Comparison of ENCODE assay signal across 1 cellular context in the genomic region with DNA sequence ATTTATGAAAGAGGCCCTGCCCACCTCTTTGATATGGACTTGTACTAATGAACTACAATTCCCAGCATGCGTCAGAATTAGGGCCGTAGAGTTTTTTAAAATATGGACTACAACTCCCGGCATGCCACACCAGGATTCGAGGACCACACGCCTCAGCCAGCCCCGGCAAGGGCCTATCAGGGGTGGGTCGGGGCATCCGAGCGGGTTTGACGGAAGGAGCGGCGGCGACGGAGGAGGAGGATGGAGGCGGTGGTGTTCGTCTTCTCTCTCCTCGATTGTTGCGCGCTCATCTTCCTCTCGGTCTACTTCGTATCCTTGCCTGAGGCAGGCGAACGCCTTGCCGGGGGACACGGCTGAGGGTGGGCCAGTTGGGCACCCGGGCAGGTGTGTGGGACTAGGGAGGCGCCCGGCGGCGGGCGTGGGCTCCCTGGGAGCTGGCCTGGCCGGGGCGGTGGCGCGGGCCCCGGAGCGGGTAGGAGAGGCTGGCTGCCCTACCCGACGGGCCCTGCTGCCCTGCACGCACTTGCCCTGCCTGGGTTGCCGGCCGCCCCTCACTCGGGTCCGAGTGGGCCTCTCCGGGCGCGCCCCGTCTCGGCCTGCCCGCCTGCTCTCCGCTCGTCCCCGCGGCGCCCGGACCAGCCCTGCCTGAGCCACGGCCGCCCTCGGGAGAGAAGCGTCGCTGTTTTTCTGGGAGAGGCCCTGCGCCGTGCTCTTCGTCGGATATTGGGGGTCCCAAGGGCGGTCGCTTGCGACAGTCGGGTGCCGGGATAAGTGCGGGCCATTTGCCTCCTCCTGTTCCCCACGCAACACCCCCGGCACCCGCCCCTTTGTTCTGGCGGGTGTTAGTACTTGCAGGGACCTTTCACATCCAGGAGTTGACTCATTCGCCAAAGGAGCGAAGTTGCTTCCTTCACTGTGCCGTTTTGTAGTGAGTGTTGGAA.
TF ChIP-seq lines count a peak whose summit lies in the region.

A gene (plus strand): TSS at position 195 of the 941 bp plus-strand sequence. CDS start 46 bp downstream, at position 241.

TF ChIP-seq in HepG2, 621 proteins besides CTCF, POLR2A, EP300 and RAD21 (continued from another document and continues in another):
- peak; percentile 11; the same call in 1 of the 2 replicates for TF ChIP-seq BRD4 (CRISPR knock-in tag; IDR thresholded peaks at IDR 0.05)
- no peak for TF ChIP-seq ZNF326 (CRISPR knock-in tag; IDR thresholded peaks at IDR 0.05; ENCODE audit: borderline replicate concordance)
- no peak; the same call in 1 of the 2 replicates for TF ChIP-seq TMF1 (CRISPR knock-in tag; IDR thresholded peaks at IDR 0.05; ENCODE audit: low read depth)
- TF ChIP-seq TEAD2 (CRISPR knock-in tag; IDR thresholded peaks at IDR 0.05): no peak
- no peak; the same call in 1 of the 2 replicates for TF ChIP-seq FOXA3 (CRISPR knock-in tag; IDR thresholded peaks at IDR 0.05)
- TF ChIP-seq POLR2AphosphoS5 (IDR thresholded peaks at IDR 0.05; ENCODE audit: low read depth, low read length): peak; percentile 83
- TF ChIP-seq, protein P1, sequence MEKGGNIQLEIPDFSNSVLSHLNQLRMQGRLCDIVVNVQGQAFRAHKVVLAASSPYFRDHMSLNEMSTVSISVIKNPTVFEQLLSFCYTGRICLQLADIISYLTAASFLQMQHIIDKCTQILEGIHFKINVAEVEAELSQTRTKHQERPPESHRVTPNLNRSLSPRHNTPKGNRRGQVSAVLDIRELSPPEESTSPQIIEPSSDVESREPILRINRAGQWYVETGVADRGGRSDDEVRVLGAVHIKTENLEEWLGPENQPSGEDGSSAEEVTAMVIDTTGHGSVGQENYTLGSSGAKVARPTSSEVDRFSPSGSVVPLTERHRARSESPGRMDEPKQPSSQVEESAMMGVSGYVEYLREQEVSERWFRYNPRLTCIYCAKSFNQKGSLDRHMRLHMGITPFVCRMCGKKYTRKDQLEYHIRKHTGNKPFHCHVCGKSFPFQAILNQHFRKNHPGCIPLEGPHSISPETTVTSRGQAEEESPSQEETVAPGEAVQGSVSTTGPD (CRISPR knock-in tag; IDR thresholded peaks at IDR 0.05): no peak
- TF ChIP-seq MTA3 (CRISPR knock-in tag; IDR thresholded peaks at IDR 0.05): no peak
- TF ChIP-seq ZNF660 (CRISPR knock-in tag; IDR thresholded peaks at IDR 0.05; ENCODE audit: borderline replicate concordance, low read depth): no peak
- no peak for TF ChIP-seq SATB2 (CRISPR knock-in tag; IDR thresholded peaks at IDR 0.05)
- no peak for TF ChIP-seq HNRNPH1 (optimal IDR thresholded peaks at IDR 0.05; ENCODE audit: low read depth, low read length)
- no peak for TF ChIP-seq RXRA (CRISPR knock-in tag; IDR thresholded peaks at IDR 0.05)
- no peak for TF ChIP-seq MEF2D (CRISPR knock-in tag; IDR thresholded peaks at IDR 0.05)
- TF ChIP-seq MED1 (CRISPR knock-in tag; IDR thresholded peaks at IDR 0.05): peak; percentile 21; the same call in 1 of the 2 replicates
- TF ChIP-seq SOX6 (IDR thresholded peaks at IDR 0.05): no peak
- peak; percentile 40; the same call in 1 of the 2 replicates for TF ChIP-seq SOX6 (CRISPR knock-in tag; IDR thresholded peaks at IDR 0.05)
- TF ChIP-seq ELF4 (CRISPR knock-in tag; IDR thresholded peaks at IDR 0.05; ENCODE audit: borderline replicate concordance): no peak
- TF ChIP-seq, protein P2, sequence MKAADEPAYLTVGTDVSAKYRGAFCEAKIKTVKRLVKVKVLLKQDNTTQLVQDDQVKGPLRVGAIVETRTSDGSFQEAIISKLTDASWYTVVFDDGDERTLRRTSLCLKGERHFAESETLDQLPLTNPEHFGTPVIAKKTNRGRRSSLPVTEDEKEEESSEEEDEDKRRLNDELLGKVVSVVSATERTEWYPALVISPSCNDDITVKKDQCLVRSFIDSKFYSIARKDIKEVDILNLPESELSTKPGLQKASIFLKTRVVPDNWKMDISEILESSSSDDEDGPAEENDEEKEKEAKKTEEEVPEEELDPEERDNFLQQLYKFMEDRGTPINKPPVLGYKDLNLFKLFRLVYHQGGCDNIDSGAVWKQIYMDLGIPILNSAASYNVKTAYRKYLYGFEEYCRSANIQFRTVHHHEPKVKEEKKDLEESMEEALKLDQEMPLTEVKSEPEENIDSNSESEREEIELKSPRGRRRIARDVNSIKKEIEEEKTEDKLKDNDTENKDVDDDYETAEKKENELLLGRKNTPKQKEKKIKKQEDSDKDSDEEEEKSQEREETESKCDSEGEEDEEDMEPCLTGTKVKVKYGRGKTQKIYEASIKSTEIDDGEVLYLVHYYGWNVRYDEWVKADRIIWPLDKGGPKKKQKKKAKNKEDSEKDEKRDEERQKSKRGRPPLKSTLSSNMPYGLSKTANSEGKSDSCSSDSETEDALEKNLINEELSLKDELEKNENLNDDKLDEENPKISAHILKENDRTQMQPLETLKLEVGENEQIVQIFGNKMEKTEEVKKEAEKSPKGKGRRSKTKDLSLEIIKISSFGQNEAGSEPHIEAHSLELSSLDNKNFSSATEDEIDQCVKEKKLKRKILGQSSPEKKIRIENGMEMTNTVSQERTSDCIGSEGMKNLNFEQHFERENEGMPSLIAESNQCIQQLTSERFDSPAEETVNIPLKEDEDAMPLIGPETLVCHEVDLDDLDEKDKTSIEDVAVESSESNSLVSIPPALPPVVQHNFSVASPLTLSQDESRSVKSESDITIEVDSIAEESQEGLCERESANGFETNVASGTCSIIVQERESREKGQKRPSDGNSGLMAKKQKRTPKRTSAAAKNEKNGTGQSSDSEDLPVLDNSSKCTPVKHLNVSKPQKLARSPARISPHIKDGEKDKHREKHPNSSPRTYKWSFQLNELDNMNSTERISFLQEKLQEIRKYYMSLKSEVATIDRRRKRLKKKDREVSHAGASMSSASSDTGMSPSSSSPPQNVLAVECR (CRISPR knock-in tag; IDR thresholded peaks at IDR 0.05; ENCODE audit: borderline replicate concordance): peak; percentile 92
- peak; percentile 68; the same call in 1 of the 2 replicates for TF ChIP-seq GATA4 (IDR thresholded peaks at IDR 0.05; ENCODE audit: borderline replicate concordance, low read depth)
- TF ChIP-seq REXO4 (CRISPR knock-in tag; IDR thresholded peaks at IDR 0.05; ENCODE audit: borderline replicate concordance): no peak
- TF ChIP-seq NR3C1 (CRISPR knock-in tag; IDR thresholded peaks at IDR 0.05): no peak
- no peak for TF ChIP-seq SMC3 (IDR thresholded peaks at IDR 0.05; ENCODE audit: low read length)
- TF ChIP-seq ZNF678 (CRISPR knock-in tag; IDR thresholded peaks at IDR 0.05): 0 out of 2 replicates have a peak, but pooled peaks have one; percentile 35
- TF ChIP-seq, protein P3, sequence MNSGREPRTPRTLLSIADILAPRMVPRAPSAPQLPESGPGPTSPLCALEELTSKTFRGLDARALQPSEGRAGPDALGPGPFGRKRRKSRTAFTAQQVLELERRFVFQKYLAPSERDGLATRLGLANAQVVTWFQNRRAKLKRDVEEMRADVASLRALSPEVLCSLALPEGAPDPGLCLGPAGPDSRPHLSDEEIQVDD (CRISPR knock-in tag; IDR thresholded peaks at IDR 0.05; ENCODE audit: borderline replicate concordance): no peak
- TF ChIP-seq, protein P4, sequence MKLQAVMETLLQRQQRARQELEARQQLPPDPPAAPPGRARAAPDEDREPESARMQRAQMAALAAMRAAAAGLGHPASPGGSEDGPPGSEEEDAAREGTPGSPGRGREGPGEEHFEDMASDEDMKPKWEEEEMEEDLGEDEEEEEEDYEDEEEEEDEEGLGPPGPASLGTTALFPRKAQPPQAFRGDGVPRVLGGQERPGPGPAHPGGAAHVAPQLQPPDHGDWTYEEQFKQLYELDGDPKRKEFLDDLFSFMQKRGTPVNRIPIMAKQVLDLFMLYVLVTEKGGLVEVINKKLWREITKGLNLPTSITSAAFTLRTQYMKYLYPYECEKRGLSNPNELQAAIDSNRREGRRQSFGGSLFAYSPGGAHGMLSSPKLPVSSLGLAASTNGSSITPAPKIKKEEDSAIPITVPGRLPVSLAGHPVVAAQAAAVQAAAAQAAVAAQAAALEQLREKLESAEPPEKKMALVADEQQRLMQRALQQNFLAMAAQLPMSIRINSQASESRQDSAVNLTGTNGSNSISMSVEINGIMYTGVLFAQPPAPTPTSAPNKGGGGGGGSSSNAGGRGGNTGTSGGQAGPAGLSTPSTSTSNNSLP (IDR thresholded peaks at IDR 0.05; ENCODE audit: low read depth, low read length): peak; percentile 55; the same call in 1 of the 2 replicates
- TF ChIP-seq HOXD1 (CRISPR knock-in tag; IDR thresholded peaks at IDR 0.05): no peak; the same call in 1 of the 2 replicates
- TF ChIP-seq ZFY (CRISPR knock-in tag; IDR thresholded peaks at IDR 0.05): peak; percentile 95
- no peak for TF ChIP-seq RARA (CRISPR knock-in tag; IDR thresholded peaks at IDR 0.05)
- no peak for TF ChIP-seq MAFG (CRISPR knock-in tag; IDR thresholded peaks at IDR 0.05)
- no peak for TF ChIP-seq NR2F6 (IDR thresholded peaks at IDR 0.05)
- TF ChIP-seq NR2F6 (CRISPR knock-in tag; IDR thresholded peaks at IDR 0.05): no peak
- no peak; the same call in 1 of the 2 replicates for TF ChIP-seq TARDBP (CRISPR knock-in tag; IDR thresholded peaks at IDR 0.05)
- no peak for TF ChIP-seq ZBTB1 (CRISPR knock-in tag; IDR thresholded peaks at IDR 0.05; ENCODE audit: borderline replicate concordance)
- TF ChIP-seq, protein P5, sequence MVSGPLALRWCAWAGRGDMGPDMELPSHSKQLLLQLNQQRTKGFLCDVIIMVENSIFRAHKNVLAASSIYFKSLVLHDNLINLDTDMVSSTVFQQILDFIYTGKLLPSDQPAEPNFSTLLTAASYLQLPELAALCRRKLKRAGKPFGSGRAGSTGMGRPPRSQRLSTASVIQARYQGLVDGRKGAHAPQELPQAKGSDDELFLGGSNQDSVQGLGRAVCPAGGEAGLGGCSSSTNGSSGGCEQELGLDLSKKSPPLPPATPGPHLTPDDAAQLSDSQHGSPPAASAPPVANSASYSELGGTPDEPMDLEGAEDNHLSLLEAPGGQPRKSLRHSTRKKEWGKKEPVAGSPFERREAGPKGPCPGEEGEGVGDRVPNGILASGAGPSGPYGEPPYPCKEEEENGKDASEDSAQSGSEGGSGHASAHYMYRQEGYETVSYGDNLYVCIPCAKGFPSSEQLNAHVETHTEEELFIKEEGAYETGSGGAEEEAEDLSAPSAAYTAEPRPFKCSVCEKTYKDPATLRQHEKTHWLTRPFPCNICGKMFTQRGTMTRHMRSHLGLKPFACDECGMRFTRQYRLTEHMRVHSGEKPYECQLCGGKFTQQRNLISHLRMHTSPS (CRISPR knock-in tag; IDR thresholded peaks at IDR 0.05; ENCODE audit: low read depth): no peak
- TF ChIP-seq TAF1 (CRISPR knock-in tag; IDR thresholded peaks at IDR 0.05): peak; percentile 54
- TF ChIP-seq CCAR2 (optimal IDR thresholded peaks at IDR 0.05; ENCODE audit: low read depth, low read length): no peak
- 0 out of 2 replicates have a peak, but pooled peaks have one; percentile 38 for TF ChIP-seq POGZ (CRISPR knock-in tag; IDR thresholded peaks at IDR 0.05)
- no peak for TF ChIP-seq EZH2 (conservative IDR thresholded peaks at IDR 0.05; ENCODE audit: low read depth, low read length)
- TF ChIP-seq, protein P6, sequence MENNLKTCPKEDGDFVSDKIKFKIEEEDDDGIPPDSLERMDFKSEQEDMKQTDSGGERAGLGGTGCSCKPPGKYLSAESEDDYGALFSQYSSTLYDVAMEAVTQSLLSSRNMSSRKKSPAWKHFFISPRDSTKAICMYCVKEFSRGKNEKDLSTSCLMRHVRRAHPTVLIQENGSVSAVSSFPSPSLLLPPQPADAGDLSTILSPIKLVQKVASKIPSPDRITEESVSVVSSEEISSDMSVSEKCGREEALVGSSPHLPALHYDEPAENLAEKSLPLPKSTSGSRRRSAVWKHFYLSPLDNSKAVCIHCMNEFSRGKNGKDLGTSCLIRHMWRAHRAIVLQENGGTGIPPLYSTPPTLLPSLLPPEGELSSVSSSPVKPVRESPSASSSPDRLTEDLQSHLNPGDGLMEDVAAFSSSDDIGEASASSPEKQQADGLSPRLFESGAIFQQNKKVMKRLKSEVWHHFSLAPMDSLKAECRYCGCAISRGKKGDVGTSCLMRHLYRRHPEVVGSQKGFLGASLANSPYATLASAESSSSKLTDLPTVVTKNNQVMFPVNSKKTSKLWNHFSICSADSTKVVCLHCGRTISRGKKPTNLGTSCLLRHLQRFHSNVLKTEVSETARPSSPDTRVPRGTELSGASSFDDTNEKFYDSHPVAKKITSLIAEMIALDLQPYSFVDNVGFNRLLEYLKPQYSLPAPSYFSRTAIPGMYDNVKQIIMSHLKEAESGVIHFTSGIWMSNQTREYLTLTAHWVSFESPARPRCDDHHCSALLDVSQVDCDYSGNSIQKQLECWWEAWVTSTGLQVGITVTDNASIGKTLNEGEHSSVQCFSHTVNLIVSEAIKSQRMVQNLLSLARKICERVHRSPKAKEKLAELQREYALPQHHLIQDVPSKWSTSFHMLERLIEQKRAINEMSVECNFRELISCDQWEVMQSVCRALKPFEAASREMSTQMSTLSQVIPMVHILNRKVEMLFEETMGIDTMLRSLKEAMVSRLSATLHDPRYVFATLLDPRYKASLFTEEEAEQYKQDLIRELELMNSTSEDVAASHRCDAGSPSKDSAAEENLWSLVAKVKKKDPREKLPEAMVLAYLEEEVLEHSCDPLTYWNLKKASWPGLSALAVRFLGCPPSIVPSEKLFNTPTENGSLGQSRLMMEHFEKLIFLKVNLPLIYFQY (CRISPR knock-in tag; IDR thresholded peaks at IDR 0.05; ENCODE audit: borderline replicate concordance): no peak
- TF ChIP-seq ZNF350 (CRISPR knock-in tag; IDR thresholded peaks at IDR 0.05; ENCODE audit: borderline replicate concordance, low read depth): no peak
- peak; percentile 92 for TF ChIP-seq HCFC1 (IDR thresholded peaks at IDR 0.05; ENCODE audit: low read depth, low read length)
- TF ChIP-seq MYNN (CRISPR knock-in tag; IDR thresholded peaks at IDR 0.05; ENCODE audit: low read depth): no peak
- TF ChIP-seq, protein P7, sequence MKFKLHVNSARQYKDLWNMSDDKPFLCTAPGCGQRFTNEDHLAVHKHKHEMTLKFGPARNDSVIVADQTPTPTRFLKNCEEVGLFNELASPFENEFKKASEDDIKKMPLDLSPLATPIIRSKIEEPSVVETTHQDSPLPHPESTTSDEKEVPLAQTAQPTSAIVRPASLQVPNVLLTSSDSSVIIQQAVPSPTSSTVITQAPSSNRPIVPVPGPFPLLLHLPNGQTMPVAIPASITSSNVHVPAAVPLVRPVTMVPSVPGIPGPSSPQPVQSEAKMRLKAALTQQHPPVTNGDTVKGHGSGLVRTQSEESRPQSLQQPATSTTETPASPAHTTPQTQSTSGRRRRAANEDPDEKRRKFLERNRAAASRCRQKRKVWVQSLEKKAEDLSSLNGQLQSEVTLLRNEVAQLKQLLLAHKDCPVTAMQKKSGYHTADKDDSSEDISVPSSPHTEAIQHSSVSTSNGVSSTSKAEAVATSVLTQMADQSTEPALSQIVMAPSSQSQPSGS (CRISPR knock-in tag; IDR thresholded peaks at IDR 0.05): peak; percentile 16; the same call in 1 of the 2 replicates
- no peak for TF ChIP-seq CBX2 (IDR thresholded peaks at IDR 0.05; ENCODE audit: low read depth, low read length)
- TF ChIP-seq CBX2 (CRISPR knock-in tag; IDR thresholded peaks at IDR 0.05; ENCODE audit: low read depth): no peak
- TF ChIP-seq MLLT10 (CRISPR knock-in tag; IDR thresholded peaks at IDR 0.05): no peak
- no peak for TF ChIP-seq MTA1 (CRISPR knock-in tag; IDR thresholded peaks at IDR 0.05; ENCODE audit: borderline replicate concordance)
- no peak for TF ChIP-seq RFX3 (CRISPR knock-in tag; IDR thresholded peaks at IDR 0.05)
